11 cellular contexts compared by ENCODE assay signal in genomic region chr10:35184527-35185171, GRCh38. TPM values are rescaled to one million over a fixed set of nuclear protein-coding genes. Genes with fewer than 3 reads are reported as not detected.
DNase-seq lines count a peak whose midpoint lies in the region; ATAC-seq, FAIRE-seq and TF ChIP-seq lines count a peak whose summit lies in the region.
"Had no signal": no experiment of that assay in that cellular context is flagged by ENCODE, and none has a peak within 500 bp of the region (broad histone marks: within the 10 kb centered on the region; RNA-seq: fewer than 3 reads in every experiment).

No MANE protein-coding gene starts in this region.

- no peaks in the 10 kb centered on the region for H3K4me1 Mint-ChIP-seq in immature natural killer cell

- H3K4me3 Mint-ChIP-seq in immature natural killer cell: no peak overlapping the region
- H3K4me3 Mint-ChIP-seq: activated CD8-positive, alpha-beta memory T cell treated with anti-CD3 and anti-CD28 coated beads, Interleukin-2, amount 10 ng/mL, durations not matched to agents 7 days and 5 days; CD8-positive, alpha-beta T cell had no signal

- DNase-seq in GM12892 (ENCODE audit: insufficient read length): no peak
- DNase-seq in immature natural killer cell: no peak
- no peak for DNase-seq in ecto neural progenitor cell (ENCODE audit: low spot score)
- no peak for DNase-seq in NCI-H2196 (lab: John Stamatoyannopoulos, UW; ENCODE audit: unreplicated experiment)
- no peak for DNase-seq in retina
- DNase-seq in NCI-H345 (lab: John Stamatoyannopoulos, UW): no peak
- DNase-seq: activated CD8-positive, alpha-beta memory T cell treated with anti-CD3 and anti-CD28 coated beads, Interleukin-2, amount 10 ng/mL, durations not matched to agents 7 days and 5 days; CD8-positive, alpha-beta T cell; stimulated activated CD4-positive, alpha-beta T cell treated with anti-CD3 and anti-CD28 coated beads, Interleukin-1b, Interleukin-23, amount 100 ng/mL, for 48 hours had no signal

- ATAC-seq in GM21390 (IDR thresholded peaks at IDR 0.05; ENCODE audit: unreplicated experiment) (peak; percentile 68), HG03460 (IDR thresholded peaks at IDR 0.05; ENCODE audit: unreplicated experiment) (peak; percentile 51)
- ATAC-seq: activated CD8-positive, alpha-beta memory T cell treated with anti-CD3 and anti-CD28 coated beads, Interleukin-2, amount 10 ng/mL, durations not matched to agents 7 days and 5 days; CD8-positive, alpha-beta T cell had no signal

- TF ChIP-seq POLR2A in GM12892 (IDR thresholded peaks at IDR 0.05; ENCODE audit: low read depth, low read length): no peak

- peak overlapping the region in 4 of 6 donors; percentile 8 to 58 (median 46) for H3K27ac Mint-ChIP-seq in immature natural killer cell
- H3K27ac Mint-ChIP-seq: activated CD8-positive, alpha-beta memory T cell treated with anti-CD3 and anti-CD28 coated beads, Interleukin-2, amount 10 ng/mL, durations not matched to agents 7 days and 5 days; CD8-positive, alpha-beta T cell had no signal

- FAIRE-seq in GM12892 (lab: Jason Lieb, UNC): peak; percentile 73

- no peaks in the 10 kb centered on the region for H3K9me3 Mint-ChIP-seq in immature natural killer cell
- H3K9me3 Mint-ChIP-seq: CD8-positive, alpha-beta T cell had no signal

- H3K27me3 Mint-ChIP-seq in immature natural killer cell (ENCODE audit: low read depth in 3 of 3): no peaks in the 10 kb centered on the region
- H3K27me3 Mint-ChIP-seq: activated CD8-positive, alpha-beta memory T cell treated with anti-CD3 and anti-CD28 coated beads, Interleukin-2, amount 10 ng/mL, durations not matched to agents 7 days and 5 days had no signal

- H3K36me3 Mint-ChIP-seq in immature natural killer cell: peaks cover 0 to 9% (median 4%) of the 10 kb centered on the region in 3 donors

RNA-seq across cellular contexts. Expression of gene CREM, which starts 58.0 kb away (rescaled TPM):
- polyA plus RNA-seq in GM12892 (2012; ENCODE audit: missing spikeins): 56.9 TPM
- polyA plus RNA-seq in immature natural killer cell: 10 to 100 TPM; 51.4 to 84.0 (median 59.1) TPM
